8 cellular contexts compared by ENCODE assay signal in genomic region chr11:65961267-65962135, GRCh38. TPM values are rescaled to one million over a fixed set of nuclear protein-coding genes. Genes with fewer than 3 reads are reported as not detected.
DNase-seq lines count a peak whose midpoint lies in the region; ATAC-seq and FAIRE-seq lines count a peak whose summit lies in the region.

A gene with protein sequence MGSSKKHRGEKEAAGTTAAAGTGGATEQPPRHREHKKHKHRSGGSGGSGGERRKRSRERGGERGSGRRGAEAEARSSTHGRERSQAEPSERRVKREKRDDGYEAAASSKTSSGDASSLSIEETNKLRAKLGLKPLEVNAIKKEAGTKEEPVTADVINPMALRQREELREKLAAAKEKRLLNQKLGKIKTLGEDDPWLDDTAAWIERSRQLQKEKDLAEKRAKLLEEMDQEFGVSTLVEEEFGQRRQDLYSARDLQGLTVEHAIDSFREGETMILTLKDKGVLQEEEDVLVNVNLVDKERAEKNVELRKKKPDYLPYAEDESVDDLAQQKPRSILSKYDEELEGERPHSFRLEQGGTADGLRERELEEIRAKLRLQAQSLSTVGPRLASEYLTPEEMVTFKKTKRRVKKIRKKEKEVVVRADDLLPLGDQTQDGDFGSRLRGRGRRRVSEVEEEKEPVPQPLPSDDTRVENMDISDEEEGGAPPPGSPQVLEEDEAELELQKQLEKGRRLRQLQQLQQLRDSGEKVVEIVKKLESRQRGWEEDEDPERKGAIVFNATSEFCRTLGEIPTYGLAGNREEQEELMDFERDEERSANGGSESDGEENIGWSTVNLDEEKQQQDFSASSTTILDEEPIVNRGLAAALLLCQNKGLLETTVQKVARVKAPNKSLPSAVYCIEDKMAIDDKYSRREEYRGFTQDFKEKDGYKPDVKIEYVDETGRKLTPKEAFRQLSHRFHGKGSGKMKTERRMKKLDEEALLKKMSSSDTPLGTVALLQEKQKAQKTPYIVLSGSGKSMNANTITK (plus strand): TSS chr11:65961734. CDS start chr11:65961781, 47 bp downstream.

- H3K4me2 ChIP-seq in Karpas-422 (ENCODE audit: low read depth, low read length, poor library complexity, severe bottlenecking) = peak within 1 kb of the TSS; percentile 94

- H4K20me1 ChIP-seq in Karpas-422 (ENCODE audit: insufficient read depth, low read depth, low read length) = peaks cover 12% of the 10 kb centered on the region

- H3K9me2 ChIP-seq in Karpas-422 (replicated peaks; ENCODE audit: insufficient read depth, low read length) = no peaks in the 10 kb centered on the region

- peak within 1 kb of the TSS; percentile 57 for H3K27ac ChIP-seq in Karpas-422 (ENCODE audit: low read length)
- peak within 1 kb of the TSS; percentile 88 to 97 for H3K27ac ChIP-seq in esophagus (ENCODE audit: low read depth in 2 of 2, low read length in 1 of 2)

- ATAC-seq in GM21737 (IDR thresholded peaks at IDR 0.05; ENCODE audit: unreplicated experiment) = peak; percentile 76

- H3K36me3 ChIP-seq in Karpas-422 (ENCODE audit: insufficient read depth, low read length) (peaks cover 6% of the 10 kb centered on the region; the same call in 1 of the 2 replicates), esophagus (ENCODE audit: control insufficient read depth in 2 of 2, insufficient read depth in 2 of 2, low read length in 1 of 2) (peaks cover 17 to 23% of the 10 kb centered on the region in 2 donors), mucosa of stomach (ENCODE audit: control insufficient read depth, insufficient read depth, low read length) (peaks cover 13% of the 10 kb centered on the region)

- H3K9ac ChIP-seq in Karpas-422 (ENCODE audit: low read length) = peak within 1 kb of the TSS; percentile 100
- peak within 1 kb of the TSS; percentile 94 for H3K9ac ChIP-seq in mucosa of stomach (ENCODE audit: low read length)

- no peaks in the 10 kb centered on the region for H3K9me3 ChIP-seq in Karpas-422 (ENCODE audit: low read length)
- no peaks in the 10 kb centered on the region for H3K9me3 ChIP-seq in esophagus (ENCODE audit: control insufficient read depth in 2 of 2, insufficient read depth in 1 of 2, low read depth in 1 of 2, low read length in 1 of 2)
- no peaks in the 10 kb centered on the region for H3K9me3 ChIP-seq in mucosa of stomach (ENCODE audit: control insufficient read depth, low read length)

- peaks cover 19% of the 10 kb centered on the region for H3K4me1 ChIP-seq in Karpas-422 (ENCODE audit: low read length)
- H3K4me1 ChIP-seq in esophagus (ENCODE audit: control insufficient read depth in 2 of 2, insufficient read depth in 2 of 2, low read length in 1 of 2) = peaks cover 0 to 6% of the 10 kb centered on the region in 2 donors
- H3K4me1 ChIP-seq in mucosa of stomach (ENCODE audit: control insufficient read depth, insufficient read depth, low read length) = peaks cover 16% of the 10 kb centered on the region

- peak within 1 kb of the TSS; percentile 78; the same call in 1 of the 2 replicates for H2AFZ ChIP-seq in Karpas-422 (ENCODE audit: low read length)

- H3K79me2 ChIP-seq in Karpas-422 (ENCODE audit: low read length) = peaks cover 29% of the 10 kb centered on the region

- DNase-seq in DMS53 treated with DMSO at 0.1 percent for 48 hours (lab: John Stamatoyannopoulos, UW; ENCODE audit: unreplicated experiment) (peak; percentile 95), Karpas-422 (peak; percentile 99), RCC 7860 (ENCODE audit: low spot score) (peak; percentile 90)
- peak; percentile 96 to 97 for DNase-seq in activated T-cell treated with anti-CD3 and anti-CD28 coated beads, Interleukin-2, amount 50 U/mL, for 48 hours
- DNase-seq in stimulated activated CD8-positive, alpha-beta memory T cell treated with anti-CD3 and anti-CD28 coated beads, Interleukin-4, amount 100 ng/mL, for 48 hours = peak; percentile 96

- H3K27me3 ChIP-seq in Karpas-422 (ENCODE audit: low read length) (no peaks in the 10 kb centered on the region), esophagus (ENCODE audit: control insufficient read depth in 1 of 2, insufficient read depth in 2 of 2, low read length in 2 of 2) (no peaks in the 10 kb centered on the region), mucosa of stomach (ENCODE audit: control insufficient read depth, insufficient read depth, low read length) (no peaks in the 10 kb centered on the region)

- H3K4me3 ChIP-seq in Karpas-422 (ENCODE audit: low read length) = peak within 1 kb of the TSS; percentile 99
- peak within 1 kb of the TSS; percentile 95 to 99 for H3K4me3 ChIP-seq in esophagus (ENCODE audit: low read depth in 1 of 2, low read length in 2 of 2)
- peak within 1 kb of the TSS; percentile 96 for H3K4me3 ChIP-seq in mucosa of stomach (ENCODE audit: low read length)

- FAIRE-seq in RCC 7860 (lab: Jason Lieb, UNC) = peak; percentile 62

- WGBS in esophagus, 2 donors = 1% methylated on average over 78 to 96 of the region's 96 CpGs

RNA-seq across cellular contexts. Expression of the gene that starts here (rescaled TPM):
- total RNA-seq in Karpas-422 (2014; rRNA removed; shearing (Covaris generic); ENCODE audit: low replicate concordance) = 23.1 and 63.2 TPM in 2 replicates
- 10 to 100 TPM; 33.9 to 77.1 TPM for polyA plus RNA-seq in esophagus

Comparison
In these comparisons a context has a peak if more than half of its experiments do, and no peak if none do; other contexts are left out.
1. Peak in every context shown above with its lines: DNase-seq, ATAC-seq, H3K4me3 ChIP-seq and H3K27ac ChIP-seq.